ENCODE assay signal across 24 cellular contexts in genomic region chr10:49744091-49744685, GRCh38. TPM values are rescaled to one million over a fixed set of nuclear protein-coding genes. Genes with fewer than 3 reads are reported as not detected.
DNase-seq lines count a peak whose midpoint lies in the region; ATAC-seq, FAIRE-seq and TF ChIP-seq lines count a peak whose summit lies in the region.
"Had no signal": no experiment of that assay in that cellular context is flagged by ENCODE, and none has a peak within 500 bp of the region (broad histone marks: within the 10 kb centered on the region; RNA-seq: fewer than 3 reads in every experiment).

No MANE protein-coding gene starts in this region.

- in situ Hi-C loops in GM13976 (cut with MboI; ENCODE audit: low sequenced_read_pairs, unreplicated experiment), result no loop called here

- WGBS in spleen, 5 donors, result 71 to 87% (median 82%) methylated on average over 6 of the region's 6 CpGs

- POLR2A ChIA-PET in activated CD8-positive, alpha-beta T cell treated with anti-CD3 and anti-CD28 coated beads, Interleukin-2, amount 10 ng/mL, durations not matched to agents 7 days and 5 days (lab: Charles Lee), result interaction anchor here (1.0 kb wide), 1 partner anchor 18 kb away, joined by 3 read pairs; no protein-coding TSS in a partner anchor
- POLR2A ChIA-PET in activated CD8-positive, alpha-beta T cell treated with anti-CD3 and anti-CD28 coated beads for 36 hours (lab: Charles Lee), result no interaction called here

- CTCF ChIA-PET in activated CD8-positive, alpha-beta T cell treated with anti-CD3 and anti-CD28 coated beads, Interleukin-2, amount 10 ng/mL, durations not matched to agents 7 days and 5 days (lab: Charles Lee), result no interaction called here
- CTCF ChIA-PET in activated CD8-positive, alpha-beta T cell treated with anti-CD3 and anti-CD28 coated beads for 36 hours (lab: Charles Lee), result no interaction called here

- no peaks in the 10 kb centered on the region for H3K4me1 ChIP-seq in spleen
- H3K4me1 ChIP-seq: SJCRH30 had no signal

- no peak for TF ChIP-seq POLR2A in spleen (IDR thresholded peaks at IDR 0.05)

- no peaks in the 10 kb centered on the region for H3K36me3 ChIP-seq in spleen
- H3K36me3 ChIP-seq: SJCRH30 had no signal

- H3K36me3 Mint-ChIP-seq in activated CD8-positive, alpha-beta T cell treated with anti-CD3 and anti-CD28 coated beads, Interleukin-2, amount 10 ng/mL, durations not matched to agents 7 days and 5 days (ENCODE audit: low read depth), result no peaks in the 10 kb centered on the region
- H3K36me3 Mint-ChIP-seq in activated CD8-positive, alpha-beta T cell treated with anti-CD3 and anti-CD28 coated beads for 36 hours (ENCODE audit: low read depth), result no peaks in the 10 kb centered on the region

- no peaks in the 10 kb centered on the region for H3K9me3 Mint-ChIP-seq in activated CD8-positive, alpha-beta T cell treated with anti-CD3 and anti-CD28 coated beads, Interleukin-2, amount 10 ng/mL, durations not matched to agents 7 days and 5 days (ENCODE audit: insufficient read depth)
- H3K9me3 Mint-ChIP-seq in activated CD8-positive, alpha-beta T cell treated with anti-CD3 and anti-CD28 coated beads for 36 hours, result no peaks in the 10 kb centered on the region

- no peak overlapping the region for H3K27ac Mint-ChIP-seq in activated CD8-positive, alpha-beta T cell treated with anti-CD3 and anti-CD28 coated beads, Interleukin-2, amount 10 ng/mL, durations not matched to agents 7 days and 5 days
- no peak overlapping the region for H3K27ac Mint-ChIP-seq in activated CD8-positive, alpha-beta T cell treated with anti-CD3 and anti-CD28 coated beads for 36 hours

- intact Hi-C loops in activated CD8-positive, alpha-beta T cell treated with anti-CD3 and anti-CD28 coated beads for 36 hours (cut with micrococcal nuclease), result loop anchor here (10.0 kb wide), 1 partner anchor 149 kb away; no protein-coding TSS in a partner anchor
- intact Hi-C loops in spleen (cut with DNase I; ENCODE audit: low total_unique reads), result no loop called here

- peak; percentile 13 for DNase-seq in activated CD8-positive, alpha-beta T cell treated with anti-CD3 and anti-CD28 coated beads, Interleukin-2, amount 10 ng/mL, durations not matched to agents 7 days and 5 days
- no peak for DNase-seq in activated CD8-positive, alpha-beta T cell treated with anti-CD3 and anti-CD28 coated beads for 36 hours
- DNase-seq in GM13976 (ENCODE audit: low spot score) (peak; percentile 28), ecto neural progenitor cell (ENCODE audit: low spot score) (peak; percentile 39), spleen (peak; percentile 71), HTR-8/SVneo (ENCODE audit: insufficient read length, low spot score) (no peak)
- DNase-seq: 8988T; ACHN; DMS53; Kasumi-1; NCI-H1092 treated with DMSO at 0.1 percent for 48 hours; NCI-H1436 treated with DMSO at 0.1 percent for 48 hours; NCI-H1930; NCI-H2107; NCI-H524; NK-92 treated with Interleukin-12 subunit alpha and Interleukin-12 subunit beta, amount 100 ng/mL, for 24 hours; PC-3; SJCRH30 had no signal

- peaks cover 0 to 20% (median 0%) of the 10 kb centered on the region in 7 donors for H3K27me3 ChIP-seq in spleen (replicated peaks in 1 of 7)
- H3K27me3 ChIP-seq: SJCRH30 had no signal

- H3K4me1 Mint-ChIP-seq in activated CD8-positive, alpha-beta T cell treated with anti-CD3 and anti-CD28 coated beads, Interleukin-2, amount 10 ng/mL, durations not matched to agents 7 days and 5 days (ENCODE audit: low read depth), result no peaks in the 10 kb centered on the region
- H3K4me1 Mint-ChIP-seq in activated CD8-positive, alpha-beta T cell treated with anti-CD3 and anti-CD28 coated beads for 36 hours (ENCODE audit: low read depth), result no peaks in the 10 kb centered on the region

- no peak for ATAC-seq in activated CD8-positive, alpha-beta T cell treated with anti-CD3 and anti-CD28 coated beads, Interleukin-2, amount 10 ng/mL, durations not matched to agents 7 days and 5 days
- ATAC-seq in activated CD8-positive, alpha-beta T cell treated with anti-CD3 and anti-CD28 coated beads for 36 hours, result no peak
- no peak for ATAC-seq in GM21717 (IDR thresholded peaks at IDR 0.05; ENCODE audit: unreplicated experiment)
- ATAC-seq in HG03439 (IDR thresholded peaks at IDR 0.05; ENCODE audit: unreplicated experiment), result no peak
- ATAC-seq: GM12878, Right ventricle myocardium inferior had no signal

- H3K27me3 Mint-ChIP-seq in activated CD8-positive, alpha-beta T cell treated with anti-CD3 and anti-CD28 coated beads, Interleukin-2, amount 10 ng/mL, durations not matched to agents 7 days and 5 days (ENCODE audit: low read depth), result no peaks in the 10 kb centered on the region
- no peaks in the 10 kb centered on the region for H3K27me3 Mint-ChIP-seq in activated CD8-positive, alpha-beta T cell treated with anti-CD3 and anti-CD28 coated beads for 36 hours

- no peak overlapping the region for H3K27ac ChIP-seq in spleen
- H3K27ac ChIP-seq: SJCRH30 had no signal

- no peaks in the 10 kb centered on the region for H3K9me3 ChIP-seq in spleen
- H3K9me3 ChIP-seq: SJCRH30 had no signal

- no peak for TF ChIP-seq CTCF in activated CD8-positive, alpha-beta T cell treated with anti-CD3 and anti-CD28 coated beads for 36 hours (IDR thresholded peaks at IDR 0.05)
- no peak for TF ChIP-seq CTCF in GM13976 (IDR thresholded peaks at IDR 0.05; ENCODE audit: borderline replicate concordance, control extremely low read depth, extremely low read depth, insufficient read depth, missing control alignments)
- TF ChIP-seq CTCF in spleen (IDR thresholded peaks at IDR 0.05 in 8 of 11, conservative IDR thresholded peaks at IDR 0.05 in 3 of 11), result no peak

- H3K4me3 ChIP-seq in spleen, result no peak overlapping the region
- H3K4me3 ChIP-seq: GM12878, K562, SJCRH30 had no signal

- no peak overlapping the region for H3K4me3 Mint-ChIP-seq in activated CD8-positive, alpha-beta T cell treated with anti-CD3 and anti-CD28 coated beads, Interleukin-2, amount 10 ng/mL, durations not matched to agents 7 days and 5 days
- no peak overlapping the region for H3K4me3 Mint-ChIP-seq in activated CD8-positive, alpha-beta T cell treated with anti-CD3 and anti-CD28 coated beads for 36 hours

- FAIRE-seq in HTR-8/SVneo (lab: Jason Lieb, UNC), result no peak
- FAIRE-seq: GM12878, H1 had no signal

RNA-seq across cellular contexts. Expression of gene OGDHL, which starts 17.9 kb away (rescaled TPM):
- under 1 TPM in 1 of 2 experiments, not detected in 1; 0.10 TPM for total RNA-seq in activated CD8-positive, alpha-beta T cell treated with anti-CD3 and anti-CD28 coated beads, Interleukin-2, amount 10 ng/mL, durations not matched to agents 7 days and 5 days
- total RNA-seq in activated CD8-positive, alpha-beta T cell treated with anti-CD3 and anti-CD28 coated beads for 36 hours, result under 1 TPM; 0.40 to 0.68 TPM
- total RNA-seq in spleen, result 1 to 10 TPM in 1 of 7 donors, under 1 TPM in 4, not detected in 2; 0.09 to 1.6 (median 0.19) TPM
- under 1 TPM; 0.11 to 0.45 (median 0.20) TPM for polyA plus RNA-seq in spleen

Comparison
In these comparisons a context has a peak if more than half of its experiments do, and no peak if none do; other contexts are left out.
1. DNase-seq: peak in activated CD8-positive, alpha-beta T cell treated with anti-CD3 and anti-CD28 coated beads, Interleukin-2, amount 10 ng/mL, durations not matched to agents 7 days and 5 days (single experiment), GM13976 (single experiment), ecto neural progenitor cell (single experiment) and spleen (single experiment); none in activated CD8-positive, alpha-beta T cell treated with anti-CD3 and anti-CD28 coated beads for 36 hours (single experiment) and HTR-8/SVneo (single experiment).